ENCODE assay signal across 1 cellular context in the genomic region with DNA sequence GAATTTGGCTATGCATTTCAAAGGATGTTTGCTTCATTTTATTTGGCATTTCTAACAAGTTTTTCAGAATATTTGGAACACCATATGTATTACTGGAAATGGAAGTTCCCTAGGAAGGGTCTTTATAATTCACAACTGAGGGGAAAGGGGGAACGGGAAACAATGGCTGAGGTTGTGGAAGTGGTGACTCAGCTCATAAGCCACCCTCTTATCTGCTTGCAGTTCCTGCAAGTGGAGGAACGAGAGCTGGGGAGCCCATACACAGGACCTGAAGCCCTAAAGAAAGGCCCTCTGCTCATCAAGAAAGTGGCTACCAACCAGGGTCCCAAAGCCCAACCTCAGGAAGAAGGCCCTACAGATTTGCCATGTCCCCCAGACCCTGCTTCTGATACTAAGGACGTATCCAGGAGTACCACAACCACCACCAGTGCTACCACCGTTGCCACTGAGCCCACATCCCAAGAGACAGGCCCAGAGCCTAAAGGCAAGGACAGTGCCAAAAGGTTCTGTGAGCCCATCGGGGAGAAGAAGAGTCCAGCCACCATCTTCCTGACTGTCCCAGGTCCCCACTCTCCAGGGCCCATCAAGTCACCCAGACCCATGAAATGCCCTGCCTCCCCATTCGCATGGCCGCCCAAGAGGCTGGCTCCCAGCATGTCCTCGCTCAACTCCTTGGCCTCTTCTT.
TF ChIP-seq lines count a peak whose summit lies in the region.

No MANE protein-coding gene starts in this region.

TF ChIP-seq in endothelial cell of umbilical vein, 7 proteins besides CTCF, POLR2A, EP300 and RAD21 (continued from another document):
- TF ChIP-seq MYC (IDR thresholded peaks at IDR 0.05; ENCODE audit: low read depth, low read length), result no peak
- no peak for TF ChIP-seq EZH2 (IDR thresholded peaks at IDR 0.05; ENCODE audit: borderline replicate concordance, low read depth, low read length, severe bottlenecking)
- no peak for TF ChIP-seq GATA2 (IDR thresholded peaks at IDR 0.05; ENCODE audit: insufficient read depth, insufficient read length, low read depth, low read length)
- no peak for TF ChIP-seq POLR2AphosphoS5 (IDR thresholded peaks at IDR 0.05; ENCODE audit: insufficient read depth, low read depth, low read length)
